In genomic region chr20:56799187-56799586, GRCh38 we compare ENCODE assay signal across 25 cellular contexts.
A peak's percentile ranks its signal among the peaks of the same experiment; 100 is the strongest.
DNase-seq lines count a peak whose midpoint lies in the region; ATAC-seq, FAIRE-seq and TF ChIP-seq lines count a peak whose summit lies in the region.
"Had no signal": no experiment of that assay in that cellular context is flagged by ENCODE, and none has a peak within 500 bp of the region (broad histone marks: within the 10 kb centered on the region; RNA-seq: fewer than 3 reads in every experiment).

No MANE protein-coding gene starts in this region.

- H3K4me1 ChIP-seq in liver (ENCODE audit: control insufficient read depth in 4 of 4, insufficient read depth in 4 of 4, low read length in 3 of 4) (peaks cover 7 to 36% (median 29%) of the 10 kb centered on the region in 4 donors), HepG2 (ENCODE audit: insufficient read depth, low read length) (no peaks in the 10 kb centered on the region), spleen (no peaks in the 10 kb centered on the region), heart left ventricle (no peaks in the 10 kb centered on the region)
- H3K4me1 ChIP-seq: A549, Caco-2 had no signal

- H3K4me2 ChIP-seq in HepG2 (ENCODE audit: low read depth, low read length): no peak overlapping the region
- H3K4me2 ChIP-seq: A549; BLaER1 treated with 17β-estradiol and CSF1 and Interleukin-3, amounts not matched to agents 10 nM and 100 nM had no signal

- WGBS in liver: 36% methylated on average over 2 of the region's 2 CpGs
- WGBS in HepG2 (ENCODE audit: low lambda C conversion rate): 3% methylated on average over 2 of the region's 2 CpGs
- 85 to 95% (median 88%) methylated on average over 2 of the region's 2 CpGs for WGBS in spleen, 5 donors
- WGBS in heart left ventricle, 4 donors: 92 to 96% (median 94%) methylated on average over 2 of the region's 2 CpGs

- H3K9me3 Mint-ChIP-seq in nephron progenitor cell: peaks cover 26% of the 10 kb centered on the region

- no peak overlapping the region for H3K4me3 ChIP-seq in liver (ENCODE audit: low read depth in 1 of 3, low read length in 3 of 3)
- H3K4me3 ChIP-seq in HepG2 (replicated peaks in 1 of 3; ENCODE audit: insufficient read depth in 1 of 3, low read depth in 2 of 3, low read length in 3 of 3): no peak overlapping the region
- no peak overlapping the region for H3K4me3 ChIP-seq in spleen
- no peak overlapping the region for H3K4me3 ChIP-seq in heart left ventricle
- H3K4me3 ChIP-seq: A549; BLaER1 treated with 17β-estradiol and CSF1 and Interleukin-3, amounts not matched to agents 10 nM and 100 nM; GM12878 had no signal

- H3K36me3 Mint-ChIP-seq in nephron progenitor cell (ENCODE audit: low read depth): peaks cover 6% of the 10 kb centered on the region
- H3K36me3 Mint-ChIP-seq: CD8-positive, alpha-beta T cell had no signal

- H3K9ac ChIP-seq in liver (ENCODE audit: low read depth in 1 of 2, low read length in 2 of 2) (peak overlapping the region in 1 of 2 donors; percentile 6), HepG2 (ENCODE audit: insufficient read depth, low read depth, low read length) (no peak overlapping the region)
- H3K9ac ChIP-seq: BLaER1 treated with 17β-estradiol and CSF1 and Interleukin-3, amounts not matched to agents 10 nM and 100 nM had no signal

- DNase-seq in HepG2 (ENCODE audit: low spot score): no peak
- DNase-seq in left lobe of liver (ENCODE audit: low spot score): peak; percentile 83
- no peak for DNase-seq in nephron progenitor cell
- peak; percentile 5 for DNase-seq in spleen
- no peak for DNase-seq in heart left ventricle
- DNase-seq in stimulated activated naive CD8-positive, alpha-beta T cell treated with anti-CD3 and anti-CD28 coated beads, Interleukin-15, Interleukin-2, amounts not matched to agents 100 U/mL and 50 U/mL, for 24 hours: no peak
- DNase-seq: AML-193; Caco-2; Calu3; CD4-positive, alpha-beta T cell; CD8-positive, alpha-beta T cell; DND-41; EL; GDM1 had no signal

- H3K9me3 ChIP-seq in liver (ENCODE audit: control insufficient read depth in 4 of 4, low read length in 3 of 4) (no peaks in the 10 kb centered on the region), HepG2 (ENCODE audit: low read length) (peaks cover 16% of the 10 kb centered on the region), spleen (peaks cover 0 to 17% (median 10%) of the 10 kb centered on the region in 8 donors), heart left ventricle (peaks cover 0 to 13% (median 4%) of the 10 kb centered on the region in 12 donors)

- H3K4me1 Mint-ChIP-seq in nephron progenitor cell: peaks cover 17% of the 10 kb centered on the region
- H3K4me1 Mint-ChIP-seq: B cell had no signal

- POLR2A ChIA-PET in HepG2 (lab: Yijun Ruan, JAX): no interaction called here

- TF ChIP-seq POLR2A in HepG2 (IDR thresholded peaks at IDR 0.05; ENCODE audit: insufficient read depth in 1 of 2, low read depth in 2 of 2, low read length in 2 of 2) (no peak), spleen (IDR thresholded peaks at IDR 0.05) (no peak), heart left ventricle (IDR thresholded peaks at IDR 0.05) (no peak)

- TF ChIP-seq RAD21 in liver (IDR thresholded peaks at IDR 0.05) (peak; percentile 55), HepG2 (CRISPR knock-in tag; IDR thresholded peaks at IDR 0.05) (no peak)

- ATAC-seq in HepG2 (no peak), left lobe of liver (peak; percentile 82), GM18868 (IDR thresholded peaks at IDR 0.05; ENCODE audit: unreplicated experiment) (no peak), heart left ventricle (no peak)
- no peak for ATAC-seq in stimulated activated naive CD8-positive, alpha-beta T cell treated with anti-CD3 and anti-CD28 coated beads, Interleukin-15, Interleukin-2, amounts not matched to agents 100 U/mL and 50 U/mL, for 24 hours
- ATAC-seq: A549; CD8-positive, alpha-beta T cell; GM12878 had no signal

- peak overlapping the region; percentile 35 for H3K27ac Mint-ChIP-seq in nephron progenitor cell
- H3K27ac Mint-ChIP-seq: B cell; CD4-positive, alpha-beta T cell; CD8-positive, alpha-beta T cell had no signal

- H4K20me1 ChIP-seq in HepG2 (ENCODE audit: insufficient read depth, low read length): no peaks in the 10 kb centered on the region
- H4K20me1 ChIP-seq: BLaER1 treated with 17β-estradiol and CSF1 and Interleukin-3, amounts not matched to agents 10 nM and 100 nM had no signal

- TF ChIP-seq EP300 in HepG2 (IDR thresholded peaks at IDR 0.05; ENCODE audit: low read depth in 2 of 2, low read length in 2 of 2): no peak
- TF ChIP-seq EP300 in HepG2 (CRISPR knock-in tag; IDR thresholded peaks at IDR 0.05; ENCODE audit: borderline replicate concordance): no peak

- in situ Hi-C loops in HepG2 (cut with HindIII; ENCODE audit: extremely low pct_ligation_motif_present, low pct_unique_long_range_greater_than_20kb): no loop called here

- TF ChIP-seq CTCF in liver (IDR thresholded peaks at IDR 0.05; ENCODE audit: low read depth, low read length, missing input control) (no peak), HepG2 (CRISPR knock-in tag; IDR thresholded peaks at IDR 0.05) (no peak), nephron progenitor cell (IDR thresholded peaks at IDR 0.05) (no peak), spleen (IDR thresholded peaks at IDR 0.05 in 8 of 11, conservative IDR thresholded peaks at IDR 0.05 in 3 of 11) (no peak), heart left ventricle (IDR thresholded peaks at IDR 0.05) (no peak)

- BruUV-seq in HepG2 (replicated peaks; lab: Mats Ljungman, UMichigan): no TSS peak

- H3K27ac ChIP-seq in liver (ENCODE audit: low read depth in 1 of 2, low read length in 2 of 2): peak overlapping the region; percentile 49 to 87
- no peak overlapping the region for H3K27ac ChIP-seq in HepG2 (ENCODE audit: extremely low read length, insufficient read depth, low read length)
- no peak overlapping the region for H3K27ac ChIP-seq in spleen
- no peak overlapping the region for H3K27ac ChIP-seq in heart left ventricle
- H3K27ac ChIP-seq: BLaER1 treated with 17β-estradiol and CSF1 and Interleukin-3, amounts not matched to agents 10 nM and 100 nM; C4-2B had no signal

- CTCF ChIA-PET in HepG2 (lab: Yijun Ruan, JAX; ENCODE audit: low intra/inter-chr PET ratio, low total read pairs): no interaction called here

- H3K27me3 ChIP-seq in liver (ENCODE audit: control insufficient read depth in 4 of 4, insufficient read depth in 4 of 4, low read length in 3 of 4): no peaks in the 10 kb centered on the region
- peaks cover 2 to 14% of the 10 kb centered on the region in 2 experiments for H3K27me3 ChIP-seq in HepG2 (ENCODE audit: control insufficient read depth in 1 of 2, insufficient read depth in 2 of 2, low read length in 2 of 2)
- H3K27me3 ChIP-seq in spleen (replicated peaks in 1 of 7): peaks cover 0 to 18% (median 0%) of the 10 kb centered on the region in 7 donors
- H3K27me3 ChIP-seq in heart left ventricle: peaks cover 0 to 11% (median 3%) of the 10 kb centered on the region in 9 donors
- H3K27me3 ChIP-seq: BLaER1 treated with 17β-estradiol and CSF1 and Interleukin-3, amounts not matched to agents 10 nM and 100 nM had no signal

- H3K79me2 ChIP-seq in HepG2 (ENCODE audit: insufficient read depth, low read length): no peaks in the 10 kb centered on the region

- H3K27me3 Mint-ChIP-seq in nephron progenitor cell (ENCODE audit: low read depth, poor library complexity): peaks cover 17% of the 10 kb centered on the region
- H3K27me3 Mint-ChIP-seq: CD4-positive, alpha-beta T cell had no signal

- intact Hi-C loops in HepG2 (cut with micrococcal nuclease; ENCODE audit: unreplicated experiment) (no loop called here), spleen (cut with DNase I; ENCODE audit: low total_unique reads) (no loop called here), heart left ventricle (cut with DNase I) (loop anchor here in 1 of 10 donors (10.0 kb wide), 1 partner anchor 84 kb away; no protein-coding TSS in a partner anchor)

- no peak for FAIRE-seq in HepG2 (lab: Jason Lieb, UNC)
- FAIRE-seq: A549, D721Med, GM12878, GM12892, GM18507, GM19239 had no signal

- H3K4me3 Mint-ChIP-seq in nephron progenitor cell: no peak overlapping the region
- H3K4me3 Mint-ChIP-seq: B cell; CD4-positive, alpha-beta T cell; CD8-positive, alpha-beta T cell had no signal

- H3K36me3 ChIP-seq in liver (ENCODE audit: control insufficient read depth in 4 of 4, insufficient read depth in 3 of 4, low read depth in 1 of 4, low read length in 3 of 4) (no peaks in the 10 kb centered on the region), HepG2 (replicated peaks in 1 of 2; ENCODE audit: control insufficient read depth in 1 of 2, insufficient read depth in 2 of 2, low read length in 2 of 2) (no peaks in the 10 kb centered on the region), spleen (no peaks in the 10 kb centered on the region), heart left ventricle (no peaks in the 10 kb centered on the region)
- H3K36me3 ChIP-seq: BLaER1 treated with 17β-estradiol and CSF1 and Interleukin-3, amounts not matched to agents 10 nM and 100 nM had no signal

- H2AFZ ChIP-seq in HepG2 (ENCODE audit: low read length): no peak overlapping the region

TF ChIP-seq in liver, 16 proteins besides CTCF, POLR2A, EP300 and RAD21 (continues in another document):
- TF ChIP-seq GABPA (IDR thresholded peaks at IDR 0.05 in 1 of 2, conservative IDR thresholded peaks at IDR 0.05 in 1 of 2) (peak in 1 of 2 donors; percentile 61), SP1 (IDR thresholded peaks at IDR 0.05) (peak; percentile 92), YY1 (IDR thresholded peaks at IDR 0.05) (peak; percentile 88), HNF4A (conservative IDR thresholded peaks at IDR 0.05) (peak; percentile 77 to 86), JUND (IDR thresholded peaks at IDR 0.05) (peak; percentile 79 to 96)

TF ChIP-seq in HepG2, 621 proteins besides CTCF, POLR2A, EP300 and RAD21:
- TF ChIP-seq IRX3 (CRISPR knock-in tag; IDR thresholded peaks at IDR 0.05; ENCODE audit: borderline replicate concordance, low read depth): no peak
TF ChIP-seq in HepG2: peak in this region for 0.

Comparison
In these comparisons a context has a peak if more than half of its experiments do, and no peak if none do; other contexts are left out.
1. H3K27ac ChIP-seq: peak in liver (2 of 2); none in HepG2 (single experiment), spleen (0 of 8) and heart left ventricle (0 of 12).
2. DNase-seq: peak in left lobe of liver (single experiment) and spleen (single experiment); none in HepG2 (single experiment), nephron progenitor cell (single experiment), heart left ventricle (0 of 5) and stimulated activated naive CD8-positive, alpha-beta T cell treated with anti-CD3 and anti-CD28 coated beads, Interleukin-15, Interleukin-2, amounts not matched to agents 100 U/mL and 50 U/mL, for 24 hours (single experiment).